In genomic region chr6:150895898-150896632, GRCh38 we compare ENCODE assay signal across 25 cellular contexts. TPM values are rescaled to one million over a fixed set of nuclear protein-coding genes. Genes with fewer than 3 reads are reported as not detected.
DNase-seq lines count a peak whose midpoint lies in the region; ATAC-seq and TF ChIP-seq lines count a peak whose summit lies in the region.
"Had no signal": no experiment of that assay in that cellular context is flagged by ENCODE, and none has a peak within 500 bp of the region (broad histone marks: within the 10 kb centered on the region; RNA-seq: fewer than 3 reads in every experiment).

No MANE protein-coding gene starts in this region.

- H4K12ac ChIP-seq in trophoblast cell (ENCODE audit: low read depth, low read length), result no peak overlapping the region

- intact Hi-C loops in activated CD8-positive, alpha-beta T cell treated with anti-CD3 and anti-CD28 coated beads for 36 hours (cut with micrococcal nuclease), result no loop called here
- intact Hi-C loops in left ventricle myocardium superior (cut with micrococcal nuclease), result no loop called here

- no peak overlapping the region for H4K91ac ChIP-seq in trophoblast cell (ENCODE audit: low read depth, low read length)

- no peak overlapping the region for H2BK12ac ChIP-seq in trophoblast cell (ENCODE audit: low read length)

- no peak overlapping the region for H3K4me3 Mint-ChIP-seq in activated CD8-positive, alpha-beta T cell treated with anti-CD3 and anti-CD28 coated beads, Interleukin-2, amount 10 ng/mL, durations not matched to agents 7 days and 5 days
- no peak overlapping the region for H3K4me3 Mint-ChIP-seq in activated CD8-positive, alpha-beta T cell treated with anti-CD3 and anti-CD28 coated beads for 36 hours
- H3K4me3 Mint-ChIP-seq: H9 had no signal

- no peaks in the 10 kb centered on the region for H3K27me3 ChIP-seq in brain microvascular endothelial cell (replicated peaks)
- H3K27me3 ChIP-seq in trophoblast cell (ENCODE audit: insufficient read depth, low read length), result no peaks in the 10 kb centered on the region
- H3K27me3 ChIP-seq: body of pancreas, pancreas, vagina had no signal

- no peak overlapping the region for H2AK5ac ChIP-seq in trophoblast cell (ENCODE audit: low read length)

- no peak overlapping the region for H3K4me2 ChIP-seq in trophoblast cell (ENCODE audit: low read length)

- H3K4ac ChIP-seq in trophoblast cell (ENCODE audit: low read depth, low read length), result no peak overlapping the region

- H3K23ac ChIP-seq in trophoblast cell (ENCODE audit: low read length), result no peak overlapping the region

- H3K27ac ChIP-seq in brain microvascular endothelial cell (peak overlapping the region; percentile 51), trophoblast cell (ENCODE audit: low read depth, low read length) (no peak overlapping the region)
- H3K27ac ChIP-seq: body of pancreas, pancreas, vagina, VCaP had no signal

- H3K79me2 ChIP-seq in trophoblast cell (ENCODE audit: control insufficient read depth, insufficient read depth, low read length, poor library complexity), result no peaks in the 10 kb centered on the region

- H2AFZ ChIP-seq in trophoblast cell (ENCODE audit: insufficient read depth, low read length, poor library complexity), result no peak overlapping the region

- H3K27me3 Mint-ChIP-seq in activated CD8-positive, alpha-beta T cell treated with anti-CD3 and anti-CD28 coated beads, Interleukin-2, amount 10 ng/mL, durations not matched to agents 7 days and 5 days (ENCODE audit: low read depth), result no peaks in the 10 kb centered on the region
- H3K27me3 Mint-ChIP-seq in activated CD8-positive, alpha-beta T cell treated with anti-CD3 and anti-CD28 coated beads for 36 hours, result no peaks in the 10 kb centered on the region
- H3K27me3 Mint-ChIP-seq: naive thymus-derived CD4-positive, alpha-beta T cell had no signal

- H3K14ac ChIP-seq in trophoblast cell (ENCODE audit: low read length), result no peak overlapping the region

- no peak overlapping the region for H2BK120ac ChIP-seq in trophoblast cell (ENCODE audit: insufficient read depth, low read length, poor library complexity)

- no peak for DNase-seq in activated CD8-positive, alpha-beta T cell treated with anti-CD3 and anti-CD28 coated beads, Interleukin-2, amount 10 ng/mL, durations not matched to agents 7 days and 5 days
- no peak for DNase-seq in activated CD8-positive, alpha-beta T cell treated with anti-CD3 and anti-CD28 coated beads for 36 hours
- DNase-seq in Jurkat, Clone E6-1 (ENCODE audit: low read depth, low spot score), result peak; percentile 28
- DNase-seq in brain microvascular endothelial cell (no peak), trophoblast cell (no peak), left ventricle myocardium superior (no peak), GM20000 (ENCODE audit: low spot score) (no peak)
- DNase-seq: activated gamma-delta T cell; activated T-cell treated with anti-CD3 and anti-CD28 coated beads for 4 hours; body of pancreas; effector CD8-positive, alpha-beta T cell; H9; MM.1S; naive thymus-derived CD4-positive, alpha-beta T cell; NCI-H1417 treated with DMSO at 0.1 percent for 48 hours; NCI-H446 treated with DMSO at 0.1 percent for 48 hours; pancreas; right cardiac atrium; stimulated activated CD4-positive, alpha-beta T cell treated with anti-CD3 and anti-CD28 coated beads, Interleukin-12 subunit alpha, Interleukin-12 subunit beta, amount 100 ng/mL, for 4 hours; stimulated activated CD4-positive, alpha-beta T cell treated with anti-CD3 and anti-CD28 coated beads, Interleukin-4, amount 100 ng/mL, for 24 hours; stimulated activated naive CD4-positive, alpha-beta T cell had no signal

- no peak overlapping the region for H3K4me3 ChIP-seq in Jurkat, Clone E6-1 (ENCODE audit: low read length)
- H3K4me3 ChIP-seq in brain microvascular endothelial cell (ENCODE audit: low read depth, low read length) (no peak overlapping the region), trophoblast cell (ENCODE audit: low read depth, low read length) (no peak overlapping the region)
- H3K4me3 ChIP-seq: body of pancreas, pancreas, vagina had no signal

- H4K8ac ChIP-seq in trophoblast cell (ENCODE audit: low read depth, low read length), result no peak overlapping the region

- in situ Hi-C loops in brain microvascular endothelial cell (cut with HindIII; ENCODE audit: low pct_ligation_motif_present, low sequenced_read_pairs), result loop anchor here (25.0 kb wide), 1 partner anchor 466 kb away; no protein-coding TSS in a partner anchor

- TF ChIP-seq CTCF in activated CD8-positive, alpha-beta T cell treated with anti-CD3 and anti-CD28 coated beads for 36 hours (IDR thresholded peaks at IDR 0.05), result no peak
- TF ChIP-seq CTCF in brain microvascular endothelial cell (IDR thresholded peaks at IDR 0.05; ENCODE audit: low read depth, low read length, missing control alignments) (no peak), GM20000 (IDR thresholded peaks at IDR 0.05; ENCODE audit: extremely low read depth, missing control alignments) (no peak)

- ATAC-seq in activated CD8-positive, alpha-beta T cell treated with anti-CD3 and anti-CD28 coated beads, Interleukin-2, amount 10 ng/mL, durations not matched to agents 7 days and 5 days, result peak; percentile 28
- no peak for ATAC-seq in activated CD8-positive, alpha-beta T cell treated with anti-CD3 and anti-CD28 coated beads for 36 hours
- ATAC-seq in left ventricle myocardium superior, result no peak
- ATAC-seq in GM19467 (IDR thresholded peaks at IDR 0.05; ENCODE audit: unreplicated experiment), result no peak
- ATAC-seq: body of pancreas; left lobe of liver; naive thymus-derived CD4-positive, alpha-beta T cell; pancreas had no signal

- H3K9me3 Mint-ChIP-seq in activated CD8-positive, alpha-beta T cell treated with anti-CD3 and anti-CD28 coated beads, Interleukin-2, amount 10 ng/mL, durations not matched to agents 7 days and 5 days (ENCODE audit: insufficient read depth), result no peaks in the 10 kb centered on the region
- no peaks in the 10 kb centered on the region for H3K9me3 Mint-ChIP-seq in activated CD8-positive, alpha-beta T cell treated with anti-CD3 and anti-CD28 coated beads for 36 hours
- H3K9me3 Mint-ChIP-seq: H9; naive thymus-derived CD4-positive, alpha-beta T cell had no signal

- H3K27ac Mint-ChIP-seq in activated CD8-positive, alpha-beta T cell treated with anti-CD3 and anti-CD28 coated beads, Interleukin-2, amount 10 ng/mL, durations not matched to agents 7 days and 5 days, result peak overlapping the region; percentile 39
- no peak overlapping the region for H3K27ac Mint-ChIP-seq in activated CD8-positive, alpha-beta T cell treated with anti-CD3 and anti-CD28 coated beads for 36 hours

- no peak overlapping the region for H2BK5ac ChIP-seq in trophoblast cell (ENCODE audit: low read depth, low read length, poor library complexity)

- H3K4me1 Mint-ChIP-seq in activated CD8-positive, alpha-beta T cell treated with anti-CD3 and anti-CD28 coated beads, Interleukin-2, amount 10 ng/mL, durations not matched to agents 7 days and 5 days (ENCODE audit: low read depth), result peaks cover 33% of the 10 kb centered on the region
- H3K4me1 Mint-ChIP-seq in activated CD8-positive, alpha-beta T cell treated with anti-CD3 and anti-CD28 coated beads for 36 hours (ENCODE audit: low read depth), result peaks cover 26% of the 10 kb centered on the region

- peaks cover 7 to 10% of the 10 kb centered on the region in 2 experiments for H3K4me1 ChIP-seq in trophoblast cell (ENCODE audit: control insufficient read depth in 1 of 2, insufficient read depth in 2 of 2, low read length in 2 of 2)
- H3K4me1 ChIP-seq: body of pancreas, pancreas had no signal

- POLR2A ChIA-PET in activated CD8-positive, alpha-beta T cell treated with anti-CD3 and anti-CD28 coated beads, Interleukin-2, amount 10 ng/mL, durations not matched to agents 7 days and 5 days (lab: Charles Lee), result no interaction called here
- POLR2A ChIA-PET in activated CD8-positive, alpha-beta T cell treated with anti-CD3 and anti-CD28 coated beads for 36 hours (lab: Charles Lee), result interaction anchor here (0.7 to 1.5 kb wide), 3 partner anchors 10 to 21 kb away, joined by 3 to 5 read pairs (median 3); no protein-coding TSS in a partner anchor

- CTCF ChIA-PET in activated CD8-positive, alpha-beta T cell treated with anti-CD3 and anti-CD28 coated beads, Interleukin-2, amount 10 ng/mL, durations not matched to agents 7 days and 5 days (lab: Charles Lee), result interaction anchor here (0.6 to 13.8 kb wide), 8 partner anchors 33 to 438 kb away, joined by 3 to 326 read pairs (median 4); no protein-coding TSS in a partner anchor
- CTCF ChIA-PET in activated CD8-positive, alpha-beta T cell treated with anti-CD3 and anti-CD28 coated beads for 36 hours (lab: Charles Lee), result interaction anchor here (1.1 to 1.9 kb wide), 5 partner anchors 8 to 439 kb away, joined by 3 to 5 read pairs (median 4); no protein-coding TSS in a partner anchor

- peaks cover 16% of the 10 kb centered on the region for H3K36me3 ChIP-seq in brain microvascular endothelial cell (replicated peaks)
- peaks cover 0 to 14% of the 10 kb centered on the region in 2 experiments for H3K36me3 ChIP-seq in trophoblast cell (ENCODE audit: control insufficient read depth in 1 of 2, insufficient read depth in 2 of 2, low read length in 2 of 2)
- H3K36me3 ChIP-seq: pancreas, vagina had no signal

- no peaks in the 10 kb centered on the region for H3K9me3 ChIP-seq in trophoblast cell (ENCODE audit: insufficient read depth, low read depth, low read length)
- H3K9me3 ChIP-seq: body of pancreas, pancreas, vagina had no signal

- H3K18ac ChIP-seq in trophoblast cell (ENCODE audit: low read length), result no peak overlapping the region

- H3K9ac ChIP-seq in trophoblast cell (ENCODE audit: low read length), result peak overlapping the region; percentile 28

- no peaks in the 10 kb centered on the region for H3K79me1 ChIP-seq in trophoblast cell (ENCODE audit: low read length)

- H3K36me3 Mint-ChIP-seq in activated CD8-positive, alpha-beta T cell treated with anti-CD3 and anti-CD28 coated beads, Interleukin-2, amount 10 ng/mL, durations not matched to agents 7 days and 5 days (ENCODE audit: low read depth), result peaks cover 38% of the 10 kb centered on the region
- peaks cover 59% of the 10 kb centered on the region for H3K36me3 Mint-ChIP-seq in activated CD8-positive, alpha-beta T cell treated with anti-CD3 and anti-CD28 coated beads for 36 hours (ENCODE audit: low read depth)

- WGBS in trophoblast cell (ENCODE audit: extremely low coverage, insufficient coverage, insufficient read length), result no CpG with 5 or more reads among the region's 4 CpGs

RNA-seq across cellular contexts. Expression of gene MTHFD1L, which starts 30.6 kb away (rescaled TPM):
- 10 to 100 TPM; 59.7 to 62.3 TPM for total RNA-seq in activated CD8-positive, alpha-beta T cell treated with anti-CD3 and anti-CD28 coated beads, Interleukin-2, amount 10 ng/mL, durations not matched to agents 7 days and 5 days
- total RNA-seq in activated CD8-positive, alpha-beta T cell treated with anti-CD3 and anti-CD28 coated beads for 36 hours, result 100 to 1,000 TPM; 155 to 158 TPM
- 63.9 TPM for polyA plus RNA-seq in Jurkat, Clone E6-1 (2012; ENCODE audit: insufficient read depth, insufficient read length)
- polyA plus RNA-seq in trophoblast cell (2013), result 61.3 and 64.0 TPM in 2 replicates
- total RNA-seq in left ventricle myocardium superior, result 2.4 TPM

Comparison
In these comparisons a context has a peak if more than half of its experiments do, and no peak if none do; other contexts are left out.
1. RNA of gene MTHFD1L, which starts 30.6 kb away (total RNA-seq): 155 to 158 TPM in activated CD8-positive, alpha-beta T cell treated with anti-CD3 and anti-CD28 coated beads for 36 hours and 59.7 to 62.3 TPM in activated CD8-positive, alpha-beta T cell treated with anti-CD3 and anti-CD28 coated beads, Interleukin-2, amount 10 ng/mL, durations not matched to agents 7 days and 5 days; 2.4 TPM in left ventricle myocardium superior (single experiment); every median in the first group is over 10 times any median in the second.